In the genomic region with DNA sequence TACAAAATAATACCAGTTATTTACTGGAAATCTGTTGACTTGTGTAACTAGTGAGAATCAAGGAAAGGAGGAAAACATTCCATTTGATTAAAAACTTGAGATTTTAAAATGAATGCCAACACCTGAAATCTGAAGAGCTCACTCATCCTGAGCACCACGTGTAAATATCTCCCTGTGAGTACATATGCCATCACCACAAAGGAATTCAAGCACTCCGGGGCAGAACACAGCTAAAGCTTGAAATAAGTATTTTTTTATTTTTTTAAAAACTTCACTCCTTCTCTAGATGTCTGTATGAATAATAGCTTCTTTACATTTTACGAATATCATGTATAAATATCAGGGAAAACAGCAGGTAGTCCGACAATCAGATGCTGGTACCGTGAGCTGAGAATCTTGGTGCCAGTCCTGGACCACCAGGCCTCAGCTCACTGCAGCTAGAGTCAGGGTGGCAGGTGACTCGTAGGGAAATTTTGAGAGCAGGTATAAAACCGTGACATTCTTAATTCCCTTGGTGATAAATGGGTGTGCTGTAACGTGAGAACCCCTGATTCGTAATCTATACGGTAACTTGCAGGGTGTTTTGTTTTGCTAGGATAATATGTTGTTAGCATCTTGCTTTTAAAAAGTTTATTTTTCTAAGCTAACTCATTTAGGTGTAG, we compare ENCODE assay signal across 11 cellular contexts. TPM values are rescaled to one million over a fixed set of nuclear protein-coding genes. Genes with fewer than 3 reads are reported as not detected.
A peak's percentile ranks its signal among the peaks of the same experiment; 100 is the strongest.
DNase-seq lines count a peak whose midpoint lies in the region; ATAC-seq and TF ChIP-seq lines count a peak whose summit lies in the region.
"Had no signal": no experiment of that assay in that cellular context is flagged by ENCODE, and none has a peak within 500 bp of the region (broad histone marks: within the 10 kb centered on the region; RNA-seq: fewer than 3 reads in every experiment).

No MANE protein-coding gene starts in this region.

- H3K36me3 Mint-ChIP-seq in activated B cell treated with CpG ODN at 0.5 μM for 24 hours (ENCODE audit: low read depth), result peaks cover 2% of the 10 kb centered on the region

- CTCF ChIA-PET in activated B cell treated with CpG ODN at 0.5 μM for 24 hours (lab: Charles Lee), result interaction anchor here (1.1 to 2.0 kb wide), 2 partner anchors 46 to 49 kb away, joined by 6 read pairs; no protein-coding TSS in a partner anchor

- intact Hi-C loops in Right ventricle myocardium superior (cut with DNase I) (no loop called here), Right ventricle myocardium inferior (cut with DNase I) (no loop called here), activated B cell treated with CpG ODN at 0.5 μM for 24 hours (cut with micrococcal nuclease) (no loop called here)

- H3K27me3 Mint-ChIP-seq in activated B cell treated with CpG ODN at 0.5 μM for 24 hours, result peaks cover 16% of the 10 kb centered on the region

- peaks cover 82% of the 10 kb centered on the region for H3K79me2 ChIP-seq in hepatocyte

- no peak overlapping the region for H3K27ac Mint-ChIP-seq in activated B cell treated with CpG ODN at 0.5 μM for 24 hours

- no peaks in the 10 kb centered on the region for H3K9me3 Mint-ChIP-seq in activated B cell treated with CpG ODN at 0.5 μM for 24 hours

- H3K36me3 ChIP-seq in hepatocyte (replicated peaks; ENCODE audit: insufficient read depth, low read depth) (no peaks in the 10 kb centered on the region), tibial nerve (no peaks in the 10 kb centered on the region)
- H3K36me3 ChIP-seq: SJCRH30 had no signal

- no peak overlapping the region for H2AFZ ChIP-seq in hepatocyte

- TF ChIP-seq CTCF in activated B cell treated with CpG ODN at 0.5 μM for 24 hours (IDR thresholded peaks at IDR 0.05), result no peak
- no peak for TF ChIP-seq CTCF in hepatocyte (IDR thresholded peaks at IDR 0.05; ENCODE audit: poor library complexity)
- TF ChIP-seq CTCF in tibial nerve (IDR thresholded peaks at IDR 0.05), result no peak

- no peaks in the 10 kb centered on the region for H4K20me1 ChIP-seq in hepatocyte (ENCODE audit: insufficient read depth, poor library complexity, severe bottlenecking)

- H3K4me3 ChIP-seq in hepatocyte, result no peak overlapping the region
- H3K4me3 ChIP-seq in tibial nerve, result no peak overlapping the region
- H3K4me3 ChIP-seq: BLaER1 treated with 17β-estradiol and CSF1 and Interleukin-3, amounts not matched to agents 10 nM and 100 nM; SJCRH30 had no signal

- WGBS in hepatocyte (ENCODE audit: low lambda C conversion rate, missing lambda C conversion rate), result 54% methylated on average over 10 of the region's 10 CpGs
- 73 to 76% methylated on average over 10 of the region's 10 CpGs for WGBS in tibial nerve, 2 donors

- TF ChIP-seq POLR2A in tibial nerve (IDR thresholded peaks at IDR 0.05), result no peak

- H3K4me1 ChIP-seq in hepatocyte (ENCODE audit: insufficient read depth) (peaks cover 3% of the 10 kb centered on the region), tibial nerve (peaks cover 0 to 15% (median 0%) of the 10 kb centered on the region in 4 donors)

- H3K4me1 Mint-ChIP-seq in activated B cell treated with CpG ODN at 0.5 μM for 24 hours, result peaks cover 2% of the 10 kb centered on the region

- DNase-seq in Right ventricle myocardium superior (no peak), Right ventricle myocardium inferior (ENCODE audit: missing footprints) (no peak), activated B cell treated with CpG ODN at 0.5 μM for 24 hours (no peak), hepatocyte (ENCODE audit: low spot score) (peak; percentile 58), tibial nerve (ENCODE audit: low spot score in 2 of 2) (no peak), NCI-H2227 (lab: John Stamatoyannopoulos, UW; ENCODE audit: unreplicated experiment) (no peak)
- DNase-seq: Kasumi-1, SJCRH30 had no signal

- H3K27me3 ChIP-seq in hepatocyte (no peaks in the 10 kb centered on the region), tibial nerve (no peaks in the 10 kb centered on the region)
- H3K27me3 ChIP-seq: SJCRH30 had no signal

- H3K9me3 ChIP-seq in hepatocyte (ENCODE audit: low read depth) (no peaks in the 10 kb centered on the region), tibial nerve (no peaks in the 10 kb centered on the region)
- H3K9me3 ChIP-seq: SJCRH30 had no signal

- peak; percentile 42 for ATAC-seq in Right ventricle myocardium superior (ENCODE audit: poor library complexity)
- no peak for ATAC-seq in Right ventricle myocardium inferior
- peak; percentile 57 for ATAC-seq in activated B cell treated with CpG ODN at 0.5 μM for 24 hours (ENCODE audit: low read depth)
- no peak for ATAC-seq in GM21576 (IDR thresholded peaks at IDR 0.05; ENCODE audit: unreplicated experiment)
- no peak for ATAC-seq in GM18517 (IDR thresholded peaks at IDR 0.05; ENCODE audit: unreplicated experiment)

- POLR2A ChIA-PET in activated B cell treated with CpG ODN at 0.5 μM for 24 hours (lab: Charles Lee), result no interaction called here

- H3K4me3 Mint-ChIP-seq in activated B cell treated with CpG ODN at 0.5 μM for 24 hours, result no peak overlapping the region

- peak overlapping the region; percentile 59 for H3K27ac ChIP-seq in hepatocyte
- H3K27ac ChIP-seq in tibial nerve, result no peak overlapping the region
- H3K27ac ChIP-seq: BLaER1 treated with 17β-estradiol and CSF1 and Interleukin-3, amounts not matched to agents 10 nM and 100 nM; SJCRH30 had no signal

- no peak overlapping the region for H3K4me2 ChIP-seq in hepatocyte
- H3K4me2 ChIP-seq: BLaER1 treated with 17β-estradiol and CSF1 and Interleukin-3, amounts not matched to agents 10 nM and 100 nM had no signal

- no peak for TF ChIP-seq EP300 in tibial nerve (IDR thresholded peaks at IDR 0.05)

- no peaks in the 10 kb centered on the region for H3K9me2 ChIP-seq in hepatocyte (replicated peaks; ENCODE audit: insufficient read depth)

RNA-seq across cellular contexts. Expression of gene LMTK2, which starts 12.7 kb away (rescaled TPM):
- 20.3 TPM for total RNA-seq in Right ventricle myocardium superior
- total RNA-seq in Right ventricle myocardium inferior, result 22.5 TPM
- 9.6 and 10.4 TPM in 2 replicates for total RNA-seq in activated B cell treated with CpG ODN at 0.5 μM for 24 hours
- 10.9 and 13.1 TPM in 2 replicates for total RNA-seq in hepatocyte
- 3.1 and 5.0 TPM in 2 replicates for polyA plus RNA-seq in hepatocyte
- 10 to 100 TPM; 10.4 to 14.4 (median 12.3) TPM for total RNA-seq in tibial nerve

Comparison
In these comparisons a context has a peak if more than half of its experiments do, and no peak if none do; other contexts are left out.
1. ATAC-seq: peak in Right ventricle myocardium superior (single experiment) and activated B cell treated with CpG ODN at 0.5 μM for 24 hours (single experiment); none in Right ventricle myocardium inferior (single experiment), GM21576 (single experiment) and GM18517 (single experiment).